In genomic region chr16:75727221-75727620, GRCh38 we compare ENCODE assay signal across 1 cellular context.
TF ChIP-seq lines count a peak whose summit lies in the region.

No MANE protein-coding gene starts in this region.

TF ChIP-seq in HepG2, 621 proteins besides CTCF, POLR2A, EP300 and RAD21 (continued from another document and continues in another):
- TF ChIP-seq NR2F6 (IDR thresholded peaks at IDR 0.05) (peak; percentile 41; the same call in 1 of the 2 replicates), NR2F6 (CRISPR knock-in tag; IDR thresholded peaks at IDR 0.05) (0 out of 2 replicates have a peak, but pooled peaks have one; percentile 49), ARNT (IDR thresholded peaks at IDR 0.05) (no peak), ZNF441 (CRISPR knock-in tag; IDR thresholded peaks at IDR 0.05; ENCODE audit: borderline replicate concordance) (no peak), FOXA1 (IDR thresholded peaks at IDR 0.05) (no peak), FOXA1 (CRISPR knock-in tag; IDR thresholded peaks at IDR 0.05) (0 out of 2 replicates have a peak, but pooled peaks have one; percentile 8), TCF7 (IDR thresholded peaks at IDR 0.05; ENCODE audit: low read depth) (peak; percentile 58), NCOA2 (CRISPR knock-in tag; IDR thresholded peaks at IDR 0.05) (peak; percentile 58; the same call in 1 of the 2 replicates), NCOR1 (IDR thresholded peaks at IDR 0.05; ENCODE audit: borderline replicate concordance, low read length) (peak; percentile 59; the same call in 1 of the 2 replicates), TOE1 (CRISPR knock-in tag; IDR thresholded peaks at IDR 0.05) (no peak), CEBPG (CRISPR knock-in tag; IDR thresholded peaks at IDR 0.05) (0 out of 2 replicates have a peak, but pooled peaks have one; percentile 8), HNF4A (CRISPR knock-in tag; IDR thresholded peaks at IDR 0.05) (peak; percentile 90), ARID5B (CRISPR knock-in tag; IDR thresholded peaks at IDR 0.05) (peak; percentile 78), MED13 (CRISPR knock-in tag; IDR thresholded peaks at IDR 0.05) (no peak), BATF2 (CRISPR knock-in tag; IDR thresholded peaks at IDR 0.05) (no peak), ZNF432 (CRISPR knock-in tag; IDR thresholded peaks at IDR 0.05; ENCODE audit: borderline replicate concordance) (no peak), ZNF792 (CRISPR knock-in tag; IDR thresholded peaks at IDR 0.05) (0 out of 2 replicates have a peak, but pooled peaks have one; percentile 22), ZNF503 (CRISPR knock-in tag; IDR thresholded peaks at IDR 0.05) (no peak), THAP8 (CRISPR knock-in tag; IDR thresholded peaks at IDR 0.05; ENCODE audit: borderline replicate concordance) (no peak), RXRB (CRISPR knock-in tag; IDR thresholded peaks at IDR 0.05; ENCODE audit: borderline replicate concordance) (0 out of 2 replicates have a peak, but pooled peaks have one; percentile 51), SAFB2 (CRISPR knock-in tag; IDR thresholded peaks at IDR 0.05; ENCODE audit: borderline replicate concordance, low read depth) (no peak), ZKSCAN8 (CRISPR knock-in tag; IDR thresholded peaks at IDR 0.05; ENCODE audit: borderline replicate concordance) (no peak), SOX6 (IDR thresholded peaks at IDR 0.05) (no peak), SOX6 (CRISPR knock-in tag; IDR thresholded peaks at IDR 0.05) (0 out of 2 replicates have a peak, but pooled peaks have one; percentile 24), ZBTB46 (CRISPR knock-in tag; IDR thresholded peaks at IDR 0.05; ENCODE audit: borderline replicate concordance) (no peak), PPARG (CRISPR knock-in tag; conservative IDR thresholded peaks at IDR 0.05) (no peak), ZNF101 (CRISPR knock-in tag; IDR thresholded peaks at IDR 0.05; ENCODE audit: borderline replicate concordance, low read depth) (no peak), HMG20A (CRISPR knock-in tag; IDR thresholded peaks at IDR 0.05; ENCODE audit: borderline replicate concordance) (peak; percentile 31; the same call in 1 of the 2 replicates), ZMYM4 (CRISPR knock-in tag; IDR thresholded peaks at IDR 0.05) (peak; percentile 58), SIX1 (CRISPR knock-in tag; IDR thresholded peaks at IDR 0.05; ENCODE audit: borderline replicate concordance) (peak; percentile 28; the same call in 1 of the 2 replicates), PHF21A (CRISPR knock-in tag; IDR thresholded peaks at IDR 0.05) (peak; percentile 28; the same call in 1 of the 2 replicates), ZBTB3 (CRISPR knock-in tag; IDR thresholded peaks at IDR 0.05; ENCODE audit: borderline replicate concordance, low read depth) (no peak), ZNF264 (CRISPR knock-in tag; IDR thresholded peaks at IDR 0.05) (peak; percentile 98), PITX1 (CRISPR knock-in tag; IDR thresholded peaks at IDR 0.05) (peak; percentile 97), PATZ1 (CRISPR knock-in tag; IDR thresholded peaks at IDR 0.05) (peak; percentile 62), IRF2 (CRISPR knock-in tag; IDR thresholded peaks at IDR 0.05) (peak; percentile 34; the same call in 1 of the 2 replicates), TFAP4 (IDR thresholded peaks at IDR 0.05; ENCODE audit: borderline replicate concordance, low read depth) (0 out of 2 replicates have a peak, but pooled peaks have one; percentile 16), THAP11 (CRISPR knock-in tag; IDR thresholded peaks at IDR 0.05) (peak; percentile 33; the same call in 1 of the 2 replicates), ZNF678 (CRISPR knock-in tag; IDR thresholded peaks at IDR 0.05) (no peak), ARID3A (IDR thresholded peaks at IDR 0.05; ENCODE audit: low read depth, low read length) (peak; percentile 81), ZNF550 (CRISPR knock-in tag; IDR thresholded peaks at IDR 0.05; ENCODE audit: borderline replicate concordance) (no peak), KAT8 (CRISPR knock-in tag; IDR thresholded peaks at IDR 0.05) (0 out of 2 replicates have a peak, but pooled peaks have one; percentile 18), HDAC2 (CRISPR knock-in tag; IDR thresholded peaks at IDR 0.05) (0 out of 2 replicates have a peak, but pooled peaks have one; percentile 17), HNF4G (IDR thresholded peaks at IDR 0.05; ENCODE audit: borderline replicate concordance, low read depth, low read length) (peak; percentile 48; the same call in 1 of the 2 replicates), HNF4G (CRISPR knock-in tag; IDR thresholded peaks at IDR 0.05; ENCODE audit: borderline replicate concordance, low read depth) (peak; percentile 51; the same call in 1 of the 2 replicates), RARA (CRISPR knock-in tag; IDR thresholded peaks at IDR 0.05) (peak; percentile 59), KDM3A (CRISPR knock-in tag; IDR thresholded peaks at IDR 0.05; ENCODE audit: low read depth) (no peak), MXD3 (CRISPR knock-in tag; IDR thresholded peaks at IDR 0.05) (no peak), IRF9 (CRISPR knock-in tag; IDR thresholded peaks at IDR 0.05; ENCODE audit: borderline replicate concordance) (no peak), ETV5 (CRISPR knock-in tag; IDR thresholded peaks at IDR 0.05; ENCODE audit: borderline replicate concordance) (peak; percentile 36; the same call in 1 of the 2 replicates), ZEB1 (IDR thresholded peaks at IDR 0.05; ENCODE audit: insufficient replicate concordance, low read depth) (no peak), FOXO1 (CRISPR knock-in tag; IDR thresholded peaks at IDR 0.05) (0 out of 2 replicates have a peak, but pooled peaks have one; percentile 31)
